In the genomic region with DNA sequence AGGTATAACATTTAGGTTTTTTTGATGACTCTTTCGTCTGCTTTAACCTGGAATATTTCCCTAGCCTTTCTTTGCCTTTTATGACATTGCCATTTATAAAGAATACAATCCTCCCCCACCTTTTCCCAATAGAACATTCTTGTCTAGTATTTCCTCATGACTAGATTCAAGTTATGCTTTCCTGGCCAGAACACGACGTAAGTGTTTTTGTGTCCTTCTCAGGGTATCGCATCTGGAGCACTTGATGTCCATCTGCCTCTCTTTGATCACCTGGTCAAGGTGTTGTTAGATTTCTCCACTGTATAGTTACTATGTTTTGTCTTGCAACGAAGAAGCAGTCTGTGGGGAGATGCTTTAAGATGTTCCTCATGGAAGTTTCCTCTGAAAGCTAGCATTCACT, we compare ENCODE assay signal across 19 cellular contexts.
"Had no signal": no experiment of that assay in that cellular context is flagged by ENCODE, and none has a peak within 500 bp of the region (broad histone marks: within the 10 kb centered on the region; RNA-seq: fewer than 3 reads in every experiment).

No MANE protein-coding gene starts in this region.

- FAIRE-seq: keratinocyte had no signal

- H3K4me3 ChIP-seq: dorsolateral prefrontal cortex, gastroesophageal sphincter, right atrium auricular region, smooth muscle cell, suprapubic skin, tibial artery, upper lobe of left lung, uterus had no signal

- H3K27me3 ChIP-seq: dorsolateral prefrontal cortex, gastroesophageal sphincter, right atrium auricular region, suprapubic skin, tibial artery, upper lobe of left lung, uterus had no signal

- H3K27ac Mint-ChIP-seq: immature natural killer cell had no signal

- ATAC-seq: esophagus mucosa; gastroesophageal sphincter; left colon; stimulated activated naive CD8-positive, alpha-beta T cell treated with anti-CD3 and anti-CD28 coated beads, Interleukin-15, Interleukin-2, amounts not matched to agents 100 U/mL and 50 U/mL, for 24 hours had no signal

- H3K36me3 ChIP-seq: right atrium auricular region, uterus had no signal

- H3K27me3 Mint-ChIP-seq: naive B cell had no signal

- H3K9me3 ChIP-seq: gastroesophageal sphincter, right atrium auricular region, suprapubic skin, tibial artery, upper lobe of left lung, uterus had no signal

- H3K4me2 ChIP-seq: smooth muscle cell had no signal

- H3K9me3 Mint-ChIP-seq: immature natural killer cell, naive B cell, nephron had no signal

- H3K4me3 Mint-ChIP-seq: immature natural killer cell, nephron had no signal

- H3K4me1 ChIP-seq: right atrium auricular region, suprapubic skin, upper lobe of left lung, uterus had no signal

- DNase-seq: cortex of kidney; dorsolateral prefrontal cortex; effector CD8-positive, alpha-beta T cell; immature natural killer cell; left colon; mesendoderm; naive B cell; stimulated activated CD4-positive, alpha-beta T cell treated with anti-CD3 and anti-CD28 coated beads, Interleukin-2, amount 100 ng/mL, for 48 hours; stimulated activated naive CD8-positive, alpha-beta T cell treated with anti-CD3 and anti-CD28 coated beads, Interleukin-15, Interleukin-2, amounts not matched to agents 100 U/mL and 50 U/mL, for 24 hours; tibial artery; upper lobe of left lung; uterus had no signal

- H3K27ac ChIP-seq: gastroesophageal sphincter, right atrium auricular region, suprapubic skin, tibial artery, upper lobe of left lung, uterus had no signal
